In genomic region chr1:246078126-246078887, GRCh38 we compare ENCODE assay signal across 1 cellular context.
TF ChIP-seq lines count a peak whose summit lies in the region.

No MANE protein-coding gene starts in this region.

TF ChIP-seq in HepG2, 621 proteins besides CTCF, POLR2A, EP300 and RAD21 (continued from another document and continues in another):
- TF ChIP-seq, protein P1, sequence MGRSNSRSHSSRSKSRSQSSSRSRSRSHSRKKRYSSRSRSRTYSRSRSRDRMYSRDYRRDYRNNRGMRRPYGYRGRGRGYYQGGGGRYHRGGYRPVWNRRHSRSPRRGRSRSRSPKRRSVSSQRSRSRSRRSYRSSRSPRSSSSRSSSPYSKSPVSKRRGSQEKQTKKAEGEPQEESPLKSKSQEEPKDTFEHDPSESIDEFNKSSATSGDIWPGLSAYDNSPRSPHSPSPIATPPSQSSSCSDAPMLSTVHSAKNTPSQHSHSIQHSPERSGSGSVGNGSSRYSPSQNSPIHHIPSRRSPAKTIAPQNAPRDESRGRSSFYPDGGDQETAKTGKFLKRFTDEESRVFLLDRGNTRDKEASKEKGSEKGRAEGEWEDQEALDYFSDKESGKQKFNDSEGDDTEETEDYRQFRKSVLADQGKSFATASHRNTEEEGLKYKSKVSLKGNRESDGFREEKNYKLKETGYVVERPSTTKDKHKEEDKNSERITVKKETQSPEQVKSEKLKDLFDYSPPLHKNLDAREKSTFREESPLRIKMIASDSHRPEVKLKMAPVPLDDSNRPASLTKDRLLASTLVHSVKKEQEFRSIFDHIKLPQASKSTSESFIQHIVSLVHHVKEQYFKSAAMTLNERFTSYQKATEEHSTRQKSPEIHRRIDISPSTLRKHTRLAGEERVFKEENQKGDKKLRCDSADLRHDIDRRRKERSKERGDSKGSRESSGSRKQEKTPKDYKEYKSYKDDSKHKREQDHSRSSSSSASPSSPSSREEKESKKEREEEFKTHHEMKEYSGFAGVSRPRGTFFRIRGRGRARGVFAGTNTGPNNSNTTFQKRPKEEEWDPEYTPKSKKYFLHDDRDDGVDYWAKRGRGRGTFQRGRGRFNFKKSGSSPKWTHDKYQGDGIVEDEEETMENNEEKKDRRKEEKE (IDR thresholded peaks at IDR 0.05) = no peak
- TF ChIP-seq ZNF556 (CRISPR knock-in tag; IDR thresholded peaks at IDR 0.05; ENCODE audit: borderline replicate concordance) = no peak
- no peak for TF ChIP-seq SRSF9 (IDR thresholded peaks at IDR 0.05; ENCODE audit: borderline replicate concordance, insufficient read depth, low read depth, low read length, poor library complexity, severe bottlenecking)
- TF ChIP-seq, protein P2, sequence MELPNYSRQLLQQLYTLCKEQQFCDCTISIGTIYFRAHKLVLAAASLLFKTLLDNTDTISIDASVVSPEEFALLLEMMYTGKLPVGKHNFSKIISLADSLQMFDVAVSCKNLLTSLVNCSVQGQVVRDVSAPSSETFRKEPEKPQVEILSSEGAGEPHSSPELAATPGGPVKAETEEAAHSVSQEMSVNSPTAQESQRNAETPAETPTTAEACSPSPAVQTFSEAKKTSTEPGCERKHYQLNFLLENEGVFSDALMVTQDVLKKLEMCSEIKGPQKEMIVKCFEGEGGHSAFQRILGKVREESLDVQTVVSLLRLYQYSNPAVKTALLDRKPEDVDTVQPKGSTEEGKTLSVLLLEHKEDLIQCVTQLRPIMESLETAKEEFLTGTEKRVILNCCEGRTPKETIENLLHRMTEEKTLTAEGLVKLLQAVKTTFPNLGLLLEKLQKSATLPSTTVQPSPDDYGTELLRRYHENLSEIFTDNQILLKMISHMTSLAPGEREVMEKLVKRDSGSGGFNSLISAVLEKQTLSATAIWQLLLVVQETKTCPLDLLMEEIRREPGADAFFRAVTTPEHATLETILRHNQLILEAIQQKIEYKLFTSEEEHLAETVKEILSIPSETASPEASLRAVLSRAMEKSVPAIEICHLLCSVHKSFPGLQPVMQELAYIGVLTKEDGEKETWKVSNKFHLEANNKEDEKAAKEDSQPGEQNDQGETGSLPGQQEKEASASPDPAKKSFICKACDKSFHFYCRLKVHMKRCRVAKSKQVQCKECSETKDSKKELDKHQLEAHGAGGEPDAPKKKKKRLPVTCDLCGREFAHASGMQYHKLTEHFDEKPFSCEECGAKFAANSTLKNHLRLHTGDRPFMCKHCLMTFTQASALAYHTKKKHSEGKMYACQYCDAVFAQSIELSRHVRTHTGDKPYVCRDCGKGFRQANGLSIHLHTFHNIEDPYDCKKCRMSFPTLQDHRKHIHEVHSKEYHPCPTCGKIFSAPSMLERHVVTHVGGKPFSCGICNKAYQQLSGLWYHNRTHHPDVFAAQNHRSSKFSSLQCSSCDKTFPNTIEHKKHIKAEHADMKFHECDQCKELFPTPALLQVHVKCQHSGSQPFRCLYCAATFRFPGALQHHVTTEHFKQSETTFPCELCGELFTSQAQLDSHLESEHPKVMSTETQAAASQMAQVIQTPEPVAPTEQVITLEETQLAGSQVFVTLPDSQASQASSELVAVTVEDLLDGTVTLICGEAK (IDR thresholded peaks at IDR 0.05) = no peak
- TF ChIP-seq, protein P2 (CRISPR knock-in tag; IDR thresholded peaks at IDR 0.05) = no peak; the same call in 1 of the 2 replicates
- no peak for TF ChIP-seq ESRRA (CRISPR knock-in tag; IDR thresholded peaks at IDR 0.05; ENCODE audit: low read depth)
- TF ChIP-seq PPARG (CRISPR knock-in tag; conservative IDR thresholded peaks at IDR 0.05) = no peak
- peak; percentile 31; the same call in 1 of the 2 replicates for TF ChIP-seq TCF7 (IDR thresholded peaks at IDR 0.05; ENCODE audit: low read depth)
- TF ChIP-seq ERF (CRISPR knock-in tag; IDR thresholded peaks at IDR 0.05) = 0 out of 2 replicates have a peak, but pooled peaks have one; percentile 23
- TF ChIP-seq, protein P3, sequence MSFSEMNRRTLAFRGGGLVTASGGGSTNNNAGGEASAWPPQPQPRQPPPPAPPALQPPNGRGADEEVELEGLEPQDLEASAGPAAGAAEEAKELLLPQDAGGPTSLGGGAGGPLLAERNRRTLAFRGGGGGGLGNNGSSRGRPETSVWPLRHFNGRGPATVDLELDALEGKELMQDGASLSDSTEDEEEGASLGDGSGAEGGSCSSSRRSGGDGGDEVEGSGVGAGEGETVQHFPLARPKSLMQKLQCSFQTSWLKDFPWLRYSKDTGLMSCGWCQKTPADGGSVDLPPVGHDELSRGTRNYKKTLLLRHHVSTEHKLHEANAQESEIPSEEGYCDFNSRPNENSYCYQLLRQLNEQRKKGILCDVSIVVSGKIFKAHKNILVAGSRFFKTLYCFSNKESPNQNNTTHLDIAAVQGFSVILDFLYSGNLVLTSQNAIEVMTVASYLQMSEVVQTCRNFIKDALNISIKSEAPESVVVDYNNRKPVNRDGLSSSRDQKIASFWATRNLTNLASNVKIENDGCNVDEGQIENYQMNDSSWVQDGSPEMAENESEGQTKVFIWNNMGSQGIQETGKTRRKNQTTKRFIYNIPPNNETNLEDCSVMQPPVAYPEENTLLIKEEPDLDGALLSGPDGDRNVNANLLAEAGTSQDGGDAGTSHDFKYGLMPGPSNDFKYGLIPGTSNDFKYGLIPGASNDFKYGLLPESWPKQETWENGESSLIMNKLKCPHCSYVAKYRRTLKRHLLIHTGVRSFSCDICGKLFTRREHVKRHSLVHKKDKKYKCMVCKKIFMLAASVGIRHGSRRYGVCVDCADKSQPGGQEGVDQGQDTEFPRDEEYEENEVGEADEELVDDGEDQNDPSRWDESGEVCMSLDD (CRISPR knock-in tag; IDR thresholded peaks at IDR 0.05; ENCODE audit: borderline replicate concordance) = no peak
- TF ChIP-seq RBFOX2 (IDR thresholded peaks at IDR 0.05; ENCODE audit: low read depth, low read length) = no peak
- no peak for TF ChIP-seq HOXA3 (CRISPR knock-in tag; IDR thresholded peaks at IDR 0.05)
- TF ChIP-seq SOX13 (IDR thresholded peaks at IDR 0.05) = no peak
- 0 out of 4 replicates have a peak, but pooled peaks of 1 of the 2 experiments have one; percentile 7 for TF ChIP-seq SOX13 (CRISPR knock-in tag; conservative IDR thresholded peaks at IDR 0.05 in 1 of 2, IDR thresholded peaks at IDR 0.05 in 1 of 2)
- peak; percentile 99 for TF ChIP-seq ZNF205 (CRISPR knock-in tag; IDR thresholded peaks at IDR 0.05)
- no peak for TF ChIP-seq ZNF792 (CRISPR knock-in tag; IDR thresholded peaks at IDR 0.05)
- no peak for TF ChIP-seq YEATS4 (CRISPR knock-in tag; IDR thresholded peaks at IDR 0.05; ENCODE audit: borderline replicate concordance)
- TF ChIP-seq AKNA (CRISPR knock-in tag; IDR thresholded peaks at IDR 0.05; ENCODE audit: borderline replicate concordance) = no peak
- TF ChIP-seq KLF12 (CRISPR knock-in tag; IDR thresholded peaks at IDR 0.05; ENCODE audit: borderline replicate concordance) = no peak
- TF ChIP-seq, protein P4, sequence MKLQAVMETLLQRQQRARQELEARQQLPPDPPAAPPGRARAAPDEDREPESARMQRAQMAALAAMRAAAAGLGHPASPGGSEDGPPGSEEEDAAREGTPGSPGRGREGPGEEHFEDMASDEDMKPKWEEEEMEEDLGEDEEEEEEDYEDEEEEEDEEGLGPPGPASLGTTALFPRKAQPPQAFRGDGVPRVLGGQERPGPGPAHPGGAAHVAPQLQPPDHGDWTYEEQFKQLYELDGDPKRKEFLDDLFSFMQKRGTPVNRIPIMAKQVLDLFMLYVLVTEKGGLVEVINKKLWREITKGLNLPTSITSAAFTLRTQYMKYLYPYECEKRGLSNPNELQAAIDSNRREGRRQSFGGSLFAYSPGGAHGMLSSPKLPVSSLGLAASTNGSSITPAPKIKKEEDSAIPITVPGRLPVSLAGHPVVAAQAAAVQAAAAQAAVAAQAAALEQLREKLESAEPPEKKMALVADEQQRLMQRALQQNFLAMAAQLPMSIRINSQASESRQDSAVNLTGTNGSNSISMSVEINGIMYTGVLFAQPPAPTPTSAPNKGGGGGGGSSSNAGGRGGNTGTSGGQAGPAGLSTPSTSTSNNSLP (IDR thresholded peaks at IDR 0.05; ENCODE audit: low read depth, low read length) = no peak
- TF ChIP-seq GABPB1 (CRISPR knock-in tag; IDR thresholded peaks at IDR 0.05) = no peak
- no peak for TF ChIP-seq SNAI1 (CRISPR knock-in tag; IDR thresholded peaks at IDR 0.05; ENCODE audit: borderline replicate concordance)
- TF ChIP-seq, protein P5, sequence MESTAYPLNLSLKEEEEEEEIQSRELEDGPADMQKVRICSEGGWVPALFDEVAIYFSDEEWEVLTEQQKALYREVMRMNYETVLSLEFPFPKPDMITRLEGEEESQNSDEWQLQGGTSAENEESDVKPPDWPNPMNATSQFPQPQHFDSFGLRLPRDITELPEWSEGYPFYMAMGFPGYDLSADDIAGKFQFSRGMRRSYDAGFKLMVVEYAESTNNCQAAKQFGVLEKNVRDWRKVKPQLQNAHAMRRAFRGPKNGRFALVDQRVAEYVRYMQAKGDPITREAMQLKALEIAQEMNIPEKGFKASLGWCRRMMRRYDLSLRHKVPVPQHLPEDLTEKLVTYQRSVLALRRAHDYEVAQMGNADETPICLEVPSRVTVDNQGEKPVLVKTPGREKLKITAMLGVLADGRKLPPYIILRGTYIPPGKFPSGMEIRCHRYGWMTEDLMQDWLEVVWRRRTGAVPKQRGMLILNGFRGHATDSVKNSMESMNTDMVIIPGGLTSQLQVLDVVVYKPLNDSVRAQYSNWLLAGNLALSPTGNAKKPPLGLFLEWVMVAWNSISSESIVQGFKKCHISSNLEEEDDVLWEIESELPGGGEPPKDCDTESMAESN (CRISPR knock-in tag; conservative IDR thresholded peaks at IDR 0.05) = no peak
- TF ChIP-seq ZSCAN30 (CRISPR knock-in tag; IDR thresholded peaks at IDR 0.05) = no peak
- TF ChIP-seq SAFB2 (CRISPR knock-in tag; IDR thresholded peaks at IDR 0.05; ENCODE audit: borderline replicate concordance, low read depth) = no peak
- TF ChIP-seq, protein P6, sequence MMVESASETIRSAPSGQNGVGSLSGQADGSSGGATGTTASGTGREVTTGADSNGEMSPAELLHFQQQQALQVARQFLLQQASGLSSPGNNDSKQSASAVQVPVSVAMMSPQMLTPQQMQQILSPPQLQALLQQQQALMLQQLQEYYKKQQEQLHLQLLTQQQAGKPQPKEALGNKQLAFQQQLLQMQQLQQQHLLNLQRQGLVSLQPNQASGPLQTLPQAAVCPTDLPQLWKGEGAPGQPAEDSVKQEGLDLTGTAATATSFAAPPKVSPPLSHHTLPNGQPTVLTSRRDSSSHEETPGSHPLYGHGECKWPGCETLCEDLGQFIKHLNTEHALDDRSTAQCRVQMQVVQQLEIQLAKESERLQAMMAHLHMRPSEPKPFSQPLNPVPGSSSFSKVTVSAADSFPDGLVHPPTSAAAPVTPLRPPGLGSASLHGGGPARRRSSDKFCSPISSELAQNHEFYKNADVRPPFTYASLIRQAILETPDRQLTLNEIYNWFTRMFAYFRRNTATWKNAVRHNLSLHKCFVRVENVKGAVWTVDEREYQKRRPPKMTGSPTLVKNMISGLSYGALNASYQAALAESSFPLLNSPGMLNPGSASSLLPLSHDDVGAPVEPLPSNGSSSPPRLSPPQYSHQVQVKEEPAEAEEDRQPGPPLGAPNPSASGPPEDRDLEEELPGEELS (CRISPR knock-in tag; IDR thresholded peaks at IDR 0.05) = peak; percentile 31; the same call in 1 of the 2 replicates
- TF ChIP-seq, protein P7, sequence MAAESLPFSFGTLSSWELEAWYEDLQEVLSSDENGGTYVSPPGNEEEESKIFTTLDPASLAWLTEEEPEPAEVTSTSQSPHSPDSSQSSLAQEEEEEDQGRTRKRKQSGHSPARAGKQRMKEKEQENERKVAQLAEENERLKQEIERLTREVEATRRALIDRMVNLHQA (CRISPR knock-in tag; IDR thresholded peaks at IDR 0.05) = no peak
